Comparison of ENCODE assay signal across 37 cellular contexts in genomic region chr2:35688298-35688697, GRCh38.
"Had no signal": no experiment of that assay in that cellular context is flagged by ENCODE, and none has a peak within 500 bp of the region (broad histone marks: within the 10 kb centered on the region; RNA-seq: fewer than 3 reads in every experiment).

No MANE protein-coding gene starts in this region.

- H3K27me3 Mint-ChIP-seq: activated CD4-positive, alpha-beta memory T cell treated with anti-CD3 and anti-CD28 coated beads for 36 hours; activated CD4-positive, alpha-beta T cell treated with anti-CD3 and anti-CD28 coated beads, Interleukin-2, amount 10 ng/mL, durations not matched to agents 24 days and 14 days; activated CD8-positive, alpha-beta memory T cell treated with anti-CD3 and anti-CD28 coated beads, Interleukin-2, amount 10 ng/mL, durations not matched to agents 7 days and 5 days; activated naive CD4-positive, alpha-beta T cell treated with anti-CD3 and anti-CD28 coated beads, Interleukin-2, amount 50 U/mL, for 24 hours; activated naive CD8-positive, alpha-beta T cell treated with anti-CD3 and anti-CD28 coated beads for 36 hours; activated naive CD8-positive, alpha-beta T cell treated with anti-CD3 and anti-CD28 coated beads, Interleukin-2, amount 50 U/mL, for 24 hours; dendritic cell treated with granulocyte-macrophage colony-stimulating factor and Interleukin-4, amounts not matched to agents 40 ng/mL and 50 ng/mL, for 4 days had no signal

- H3K27ac Mint-ChIP-seq: activated CD4-positive, alpha-beta memory T cell treated with anti-CD3 and anti-CD28 coated beads for 36 hours; activated CD4-positive, alpha-beta T cell treated with anti-CD3 and anti-CD28 coated beads for 36 hours; activated CD4-positive, alpha-beta T cell treated with anti-CD3 and anti-CD28 coated beads, Interleukin-2, amount 10 ng/mL, durations not matched to agents 24 days and 14 days; activated CD8-positive, alpha-beta memory T cell treated with anti-CD3 and anti-CD28 coated beads, Interleukin-2, amount 10 ng/mL, durations not matched to agents 7 days and 5 days; activated CD8-positive, alpha-beta T cell treated with anti-CD3 and anti-CD28 coated beads, Interleukin-2, amount 10 ng/mL, durations not matched to agents 7 days and 5 days; activated naive CD4-positive, alpha-beta T cell treated with anti-CD3 and anti-CD28 coated beads for 36 hours; activated naive CD4-positive, alpha-beta T cell treated with anti-CD3 and anti-CD28 coated beads, Interleukin-2, amount 50 U/mL, for 24 hours; activated naive CD8-positive, alpha-beta T cell treated with anti-CD3 and anti-CD28 coated beads for 36 hours; activated naive CD8-positive, alpha-beta T cell treated with anti-CD3 and anti-CD28 coated beads, Interleukin-2, amount 50 U/mL, for 24 hours; activated T-helper 1 cell treated with anti-CD3 and anti-CD28 coated beads, Interleukin-12 subunit alpha, Interleukin-12 subunit beta, Interleukin-2, Interleukin-4 antibody, amounts not matched to agents 30 ng/mL and 10 ng/mL and 1 ng/mL, durations not matched to agents 14 hours and 24 hours and 36 hours; activated T-helper 2 cell treated with anti-CD3 and anti-CD28 coated beads, Interferon-gamma antibody, Interleukin-2, Interleukin-4, amounts not matched to agents 10 μg/mL and 5 μg/mL and 100 μg/mL, durations not matched to agents 14 hours and 24 hours and 36 hours; dendritic cell treated with granulocyte-macrophage colony-stimulating factor and Interleukin-4, amounts not matched to agents 40 ng/mL and 50 ng/mL, for 4 days; endodermal cell had no signal

- H2AFZ ChIP-seq: hepatocyte had no signal

- H3K4me2 ChIP-seq: hepatocyte had no signal

- ATAC-seq: activated CD4-positive, alpha-beta T cell treated with anti-CD3 and anti-CD28 coated beads for 36 hours; activated CD8-positive, alpha-beta memory T cell treated with anti-CD3 and anti-CD28 coated beads, Interleukin-2, amount 10 ng/mL, durations not matched to agents 7 days and 5 days; activated CD8-positive, alpha-beta T cell treated with anti-CD3 and anti-CD28 coated beads, Interleukin-2, amount 10 ng/mL, durations not matched to agents 7 days and 5 days; activated naive CD8-positive, alpha-beta T cell treated with anti-CD3 and anti-CD28 coated beads, Interleukin-2, amount 50 U/mL, for 24 hours; body of pancreas; gastroesophageal sphincter; heart right ventricle had no signal

- H3K4me3 ChIP-seq: adrenal gland, body of pancreas, breast epithelium, cardiac muscle cell, coronary artery, dorsolateral prefrontal cortex, esophagus squamous epithelium, gastroesophageal sphincter, heart right ventricle, hepatocyte had no signal

- H3K4me1 ChIP-seq: adrenal gland, body of pancreas, breast epithelium, esophagus squamous epithelium, gastroesophageal sphincter, heart right ventricle had no signal

- H3K27me3 ChIP-seq: adrenal gland, body of pancreas, breast epithelium, cardiac muscle cell, esophagus squamous epithelium, gastroesophageal sphincter, heart right ventricle, hepatocyte had no signal

- H3K9me3 ChIP-seq: adrenal gland, body of pancreas, breast epithelium, esophagus squamous epithelium, gastroesophageal sphincter, heart right ventricle had no signal

- H3K79me2 ChIP-seq: hepatocyte had no signal

- H3K27ac ChIP-seq: adrenal gland, body of pancreas, breast epithelium, cardiac muscle cell, coronary artery, dorsolateral prefrontal cortex, esophagus squamous epithelium, gastroesophageal sphincter, heart right ventricle, hepatocyte had no signal

- H3K4me1 Mint-ChIP-seq: activated CD4-positive, alpha-beta T cell treated with anti-CD3 and anti-CD28 coated beads for 36 hours; activated CD4-positive, alpha-beta T cell treated with anti-CD3 and anti-CD28 coated beads, Interleukin-2, amount 10 ng/mL, durations not matched to agents 24 days and 14 days; activated CD8-positive, alpha-beta memory T cell treated with anti-CD3 and anti-CD28 coated beads, Interleukin-2, amount 10 ng/mL, durations not matched to agents 7 days and 5 days; activated naive CD4-positive, alpha-beta T cell treated with anti-CD3 and anti-CD28 coated beads, Interleukin-2, amount 50 U/mL, for 24 hours; activated naive CD8-positive, alpha-beta T cell treated with anti-CD3 and anti-CD28 coated beads for 36 hours; activated naive CD8-positive, alpha-beta T cell treated with anti-CD3 and anti-CD28 coated beads, Interleukin-2, amount 50 U/mL, for 24 hours had no signal

- DNase-seq: activated CD4-positive, alpha-beta memory T cell treated with anti-CD3 and anti-CD28 coated beads for 36 hours; activated CD4-positive, alpha-beta T cell treated with anti-CD3 and anti-CD28 coated beads for 36 hours; activated CD4-positive, alpha-beta T cell treated with anti-CD3 and anti-CD28 coated beads, Interleukin-2, amount 10 ng/mL, durations not matched to agents 24 days and 14 days; activated CD4-positive, CD25-positive, alpha-beta regulatory T cell; activated CD4-positive, CD25-positive, alpha-beta regulatory T cell treated with anti-CD3 and anti-CD28 coated beads, Interleukin-2, amount 50 U/mL, for 72 hours; activated CD8-positive, alpha-beta memory T cell treated with anti-CD3 and anti-CD28 coated beads, Interleukin-2, amount 10 ng/mL, durations not matched to agents 7 days and 5 days; activated CD8-positive, alpha-beta memory T cell treated with anti-CD3 and anti-CD28 coated beads, Interleukin-2, amount 50 U/mL, for 4 hours; activated CD8-positive, alpha-beta T cell treated with anti-CD3 and anti-CD28 coated beads, Interleukin-2, amount 10 ng/mL, durations not matched to agents 7 days and 5 days; activated effector memory CD4-positive, alpha-beta T cell treated with anti-CD3 and anti-CD28 coated beads, Interleukin-2, amount 50 U/mL, for 16 hours; activated naive CD4-positive, alpha-beta T cell treated with anti-CD3 and anti-CD28 coated beads for 36 hours; activated naive CD8-positive, alpha-beta T cell treated with anti-CD3 and anti-CD28 coated beads for 36 hours; activated naive CD8-positive, alpha-beta T cell treated with anti-CD3 and anti-CD28 coated beads, Interleukin-2, amount 50 U/mL, for 24 hours; activated T-cell treated with anti-CD3 and anti-CD28 coated beads, Interleukin-2, amount 50 U/mL, for 1 hour; activated T-cell treated with anti-CD3 and anti-CD28 coated beads, Interleukin-2, amount 50 U/mL, for 48 hours; adrenal gland; amygdala; aorta; body of pancreas; central memory CD4-positive, alpha-beta T cell; cerebellar nuclear complex; dorsolateral prefrontal cortex; effector memory CD4-positive, alpha-beta T cell; endodermal cell; erythroblast; esophagus squamous epithelium; foreskin melanocyte; heart right ventricle; T-helper 2 cell had no signal

- H3K9me3 Mint-ChIP-seq: activated CD4-positive, alpha-beta memory T cell treated with anti-CD3 and anti-CD28 coated beads for 36 hours; activated CD4-positive, alpha-beta T cell treated with anti-CD3 and anti-CD28 coated beads, Interleukin-2, amount 10 ng/mL, durations not matched to agents 24 days and 14 days; activated naive CD4-positive, alpha-beta T cell treated with anti-CD3 and anti-CD28 coated beads for 36 hours; activated naive CD4-positive, alpha-beta T cell treated with anti-CD3 and anti-CD28 coated beads, Interleukin-2, amount 50 U/mL, for 24 hours; activated T-helper 1 cell treated with anti-CD3 and anti-CD28 coated beads, Interleukin-12 subunit alpha, Interleukin-12 subunit beta, Interleukin-2, Interleukin-4 antibody, amounts not matched to agents 30 ng/mL and 10 ng/mL and 1 ng/mL, durations not matched to agents 14 hours and 24 hours and 36 hours; activated T-helper 2 cell treated with anti-CD3 and anti-CD28 coated beads, Interferon-gamma antibody, Interleukin-2, Interleukin-4, amounts not matched to agents 10 μg/mL and 5 μg/mL and 100 μg/mL, durations not matched to agents 14 hours and 24 hours and 36 hours; dendritic cell treated with granulocyte-macrophage colony-stimulating factor and Interleukin-4, amounts not matched to agents 40 ng/mL and 50 ng/mL, for 4 days; endodermal cell had no signal

- H3K36me3 Mint-ChIP-seq: activated CD4-positive, alpha-beta memory T cell treated with anti-CD3 and anti-CD28 coated beads for 36 hours; activated CD8-positive, alpha-beta memory T cell treated with anti-CD3 and anti-CD28 coated beads, Interleukin-2, amount 10 ng/mL, durations not matched to agents 7 days and 5 days; activated naive CD4-positive, alpha-beta T cell treated with anti-CD3 and anti-CD28 coated beads, Interleukin-2, amount 50 U/mL, for 24 hours; activated naive CD8-positive, alpha-beta T cell treated with anti-CD3 and anti-CD28 coated beads for 36 hours had no signal

- H3K4me3 Mint-ChIP-seq: activated CD4-positive, alpha-beta memory T cell treated with anti-CD3 and anti-CD28 coated beads for 36 hours; activated CD4-positive, alpha-beta T cell treated with anti-CD3 and anti-CD28 coated beads for 36 hours; activated CD4-positive, alpha-beta T cell treated with anti-CD3 and anti-CD28 coated beads, Interleukin-2, amount 10 ng/mL, durations not matched to agents 24 days and 14 days; activated CD8-positive, alpha-beta memory T cell treated with anti-CD3 and anti-CD28 coated beads, Interleukin-2, amount 10 ng/mL, durations not matched to agents 7 days and 5 days; activated CD8-positive, alpha-beta T cell treated with anti-CD3 and anti-CD28 coated beads, Interleukin-2, amount 10 ng/mL, durations not matched to agents 7 days and 5 days; activated naive CD4-positive, alpha-beta T cell treated with anti-CD3 and anti-CD28 coated beads for 36 hours; activated naive CD4-positive, alpha-beta T cell treated with anti-CD3 and anti-CD28 coated beads, Interleukin-2, amount 50 U/mL, for 24 hours; activated naive CD8-positive, alpha-beta T cell treated with anti-CD3 and anti-CD28 coated beads for 36 hours; activated naive CD8-positive, alpha-beta T cell treated with anti-CD3 and anti-CD28 coated beads, Interleukin-2, amount 50 U/mL, for 24 hours; activated T-helper 1 cell treated with anti-CD3 and anti-CD28 coated beads, Interleukin-12 subunit alpha, Interleukin-12 subunit beta, Interleukin-2, Interleukin-4 antibody, amounts not matched to agents 30 ng/mL and 10 ng/mL and 1 ng/mL, durations not matched to agents 14 hours and 24 hours and 36 hours; dendritic cell treated with granulocyte-macrophage colony-stimulating factor and Interleukin-4, amounts not matched to agents 40 ng/mL and 50 ng/mL, for 4 days; endodermal cell had no signal

- H3K36me3 ChIP-seq: adrenal gland, breast epithelium, cardiac muscle cell, esophagus squamous epithelium, gastroesophageal sphincter, heart right ventricle had no signal
